19 cellular contexts compared by ENCODE assay signal in genomic region chr2:235032949-235033348, GRCh38.
"Had no signal": no experiment of that assay in that cellular context is flagged by ENCODE, and none has a peak within 500 bp of the region (broad histone marks: within the 10 kb centered on the region; RNA-seq: fewer than 3 reads in every experiment).

No MANE protein-coding gene starts in this region.

- H3K4me3 Mint-ChIP-seq: naive thymus-derived CD8-positive, alpha-beta T cell; neural crest cell; type B pancreatic cell had no signal

- H3K9me3 ChIP-seq: heart left ventricle, mucosa of descending colon, pancreas, psoas muscle, sigmoid colon, suprapubic skin, thyroid gland had no signal

- H3K9me3 Mint-ChIP-seq: naive thymus-derived CD8-positive, alpha-beta T cell; neural crest cell; type B pancreatic cell had no signal

- H3K27me3 ChIP-seq: heart left ventricle, pancreas, sigmoid colon, suprapubic skin, thyroid gland had no signal

- H3K27ac ChIP-seq: coronary artery, heart left ventricle, pancreas, psoas muscle, sigmoid colon, skin epidermis, suprapubic skin, thyroid gland had no signal

- H3K27me3 Mint-ChIP-seq: type B pancreatic cell had no signal

- H3K27ac Mint-ChIP-seq: naive thymus-derived CD8-positive, alpha-beta T cell; type B pancreatic cell had no signal

- H3K36me3 Mint-ChIP-seq: naive thymus-derived CD8-positive, alpha-beta T cell had no signal

- ATAC-seq: mucosa of descending colon; naive thymus-derived CD8-positive, alpha-beta T cell; pancreas; psoas muscle had no signal

- DNase-seq: cerebellar nuclear complex; effector CD4-positive, alpha-beta T cell; heart left ventricle; hippocampal formation; mammary epithelial cell; occipital lobe; psoas muscle; sigmoid colon; stimulated activated CD4-positive, alpha-beta T cell treated with anti-CD3 and anti-CD28 coated beads, Interleukin-12 subunit alpha, Interleukin-12 subunit beta, amount 100 ng/mL, for 4 hours; stimulated activated naive CD4-positive, alpha-beta T cell treated with Interleukin-2 at 50 U/mL for 16 hours; thyroid gland had no signal

- H3K4me1 ChIP-seq: psoas muscle had no signal

- H3K4me3 ChIP-seq: coronary artery, heart left ventricle, mucosa of descending colon, pancreas, psoas muscle, sigmoid colon, skin epidermis, suprapubic skin, thyroid gland had no signal

- H3K36me3 ChIP-seq: sigmoid colon, thyroid gland had no signal

- H3K4me1 Mint-ChIP-seq: naive thymus-derived CD8-positive, alpha-beta T cell had no signal
